1 cellular context compared by ENCODE assay signal in the genomic region with DNA sequence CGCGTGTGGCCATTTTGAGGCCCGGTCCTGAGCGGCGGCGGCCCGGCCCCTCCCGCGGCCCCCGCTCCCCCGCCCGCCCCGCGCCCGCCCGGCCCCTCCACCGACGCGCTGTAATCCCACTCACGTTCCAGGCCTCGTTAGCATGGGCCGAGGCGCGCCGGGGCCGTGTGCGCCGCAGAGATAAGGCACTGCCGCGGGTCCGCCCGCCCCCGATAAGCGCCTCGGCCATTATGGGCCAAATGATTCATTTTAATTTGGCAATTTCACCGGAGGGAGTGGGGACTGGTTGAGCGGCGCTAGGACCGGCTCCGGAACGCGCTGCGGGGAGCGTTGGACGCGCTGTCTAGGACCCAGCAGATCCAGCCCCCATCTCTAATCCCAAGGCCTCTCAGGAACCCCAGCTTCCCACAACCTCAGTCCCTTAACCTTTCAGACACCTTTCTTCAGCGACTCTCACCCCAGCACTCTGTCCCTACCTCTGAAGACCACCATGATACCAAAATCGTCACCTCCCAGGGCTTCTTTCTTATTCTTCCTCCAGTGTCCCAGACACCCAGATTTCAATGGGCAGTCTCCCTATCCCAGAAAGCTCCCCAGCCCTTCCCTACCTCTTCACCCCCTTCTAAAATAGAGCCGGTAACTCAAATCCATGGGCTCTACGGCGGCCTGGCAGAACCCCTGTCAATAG.
TF ChIP-seq lines count a peak whose summit lies in the region.

TSS of gene TAL1 (minus strand) at position 39 of the 688 bp plus-strand sequence. CDS start 6,337 bp downstream, outside the sequence.

TF ChIP-seq in K562, 482 proteins besides CTCF, POLR2A, EP300 and RAD21 (continued from another document and continues in another):
- TF ChIP-seq, protein P1, sequence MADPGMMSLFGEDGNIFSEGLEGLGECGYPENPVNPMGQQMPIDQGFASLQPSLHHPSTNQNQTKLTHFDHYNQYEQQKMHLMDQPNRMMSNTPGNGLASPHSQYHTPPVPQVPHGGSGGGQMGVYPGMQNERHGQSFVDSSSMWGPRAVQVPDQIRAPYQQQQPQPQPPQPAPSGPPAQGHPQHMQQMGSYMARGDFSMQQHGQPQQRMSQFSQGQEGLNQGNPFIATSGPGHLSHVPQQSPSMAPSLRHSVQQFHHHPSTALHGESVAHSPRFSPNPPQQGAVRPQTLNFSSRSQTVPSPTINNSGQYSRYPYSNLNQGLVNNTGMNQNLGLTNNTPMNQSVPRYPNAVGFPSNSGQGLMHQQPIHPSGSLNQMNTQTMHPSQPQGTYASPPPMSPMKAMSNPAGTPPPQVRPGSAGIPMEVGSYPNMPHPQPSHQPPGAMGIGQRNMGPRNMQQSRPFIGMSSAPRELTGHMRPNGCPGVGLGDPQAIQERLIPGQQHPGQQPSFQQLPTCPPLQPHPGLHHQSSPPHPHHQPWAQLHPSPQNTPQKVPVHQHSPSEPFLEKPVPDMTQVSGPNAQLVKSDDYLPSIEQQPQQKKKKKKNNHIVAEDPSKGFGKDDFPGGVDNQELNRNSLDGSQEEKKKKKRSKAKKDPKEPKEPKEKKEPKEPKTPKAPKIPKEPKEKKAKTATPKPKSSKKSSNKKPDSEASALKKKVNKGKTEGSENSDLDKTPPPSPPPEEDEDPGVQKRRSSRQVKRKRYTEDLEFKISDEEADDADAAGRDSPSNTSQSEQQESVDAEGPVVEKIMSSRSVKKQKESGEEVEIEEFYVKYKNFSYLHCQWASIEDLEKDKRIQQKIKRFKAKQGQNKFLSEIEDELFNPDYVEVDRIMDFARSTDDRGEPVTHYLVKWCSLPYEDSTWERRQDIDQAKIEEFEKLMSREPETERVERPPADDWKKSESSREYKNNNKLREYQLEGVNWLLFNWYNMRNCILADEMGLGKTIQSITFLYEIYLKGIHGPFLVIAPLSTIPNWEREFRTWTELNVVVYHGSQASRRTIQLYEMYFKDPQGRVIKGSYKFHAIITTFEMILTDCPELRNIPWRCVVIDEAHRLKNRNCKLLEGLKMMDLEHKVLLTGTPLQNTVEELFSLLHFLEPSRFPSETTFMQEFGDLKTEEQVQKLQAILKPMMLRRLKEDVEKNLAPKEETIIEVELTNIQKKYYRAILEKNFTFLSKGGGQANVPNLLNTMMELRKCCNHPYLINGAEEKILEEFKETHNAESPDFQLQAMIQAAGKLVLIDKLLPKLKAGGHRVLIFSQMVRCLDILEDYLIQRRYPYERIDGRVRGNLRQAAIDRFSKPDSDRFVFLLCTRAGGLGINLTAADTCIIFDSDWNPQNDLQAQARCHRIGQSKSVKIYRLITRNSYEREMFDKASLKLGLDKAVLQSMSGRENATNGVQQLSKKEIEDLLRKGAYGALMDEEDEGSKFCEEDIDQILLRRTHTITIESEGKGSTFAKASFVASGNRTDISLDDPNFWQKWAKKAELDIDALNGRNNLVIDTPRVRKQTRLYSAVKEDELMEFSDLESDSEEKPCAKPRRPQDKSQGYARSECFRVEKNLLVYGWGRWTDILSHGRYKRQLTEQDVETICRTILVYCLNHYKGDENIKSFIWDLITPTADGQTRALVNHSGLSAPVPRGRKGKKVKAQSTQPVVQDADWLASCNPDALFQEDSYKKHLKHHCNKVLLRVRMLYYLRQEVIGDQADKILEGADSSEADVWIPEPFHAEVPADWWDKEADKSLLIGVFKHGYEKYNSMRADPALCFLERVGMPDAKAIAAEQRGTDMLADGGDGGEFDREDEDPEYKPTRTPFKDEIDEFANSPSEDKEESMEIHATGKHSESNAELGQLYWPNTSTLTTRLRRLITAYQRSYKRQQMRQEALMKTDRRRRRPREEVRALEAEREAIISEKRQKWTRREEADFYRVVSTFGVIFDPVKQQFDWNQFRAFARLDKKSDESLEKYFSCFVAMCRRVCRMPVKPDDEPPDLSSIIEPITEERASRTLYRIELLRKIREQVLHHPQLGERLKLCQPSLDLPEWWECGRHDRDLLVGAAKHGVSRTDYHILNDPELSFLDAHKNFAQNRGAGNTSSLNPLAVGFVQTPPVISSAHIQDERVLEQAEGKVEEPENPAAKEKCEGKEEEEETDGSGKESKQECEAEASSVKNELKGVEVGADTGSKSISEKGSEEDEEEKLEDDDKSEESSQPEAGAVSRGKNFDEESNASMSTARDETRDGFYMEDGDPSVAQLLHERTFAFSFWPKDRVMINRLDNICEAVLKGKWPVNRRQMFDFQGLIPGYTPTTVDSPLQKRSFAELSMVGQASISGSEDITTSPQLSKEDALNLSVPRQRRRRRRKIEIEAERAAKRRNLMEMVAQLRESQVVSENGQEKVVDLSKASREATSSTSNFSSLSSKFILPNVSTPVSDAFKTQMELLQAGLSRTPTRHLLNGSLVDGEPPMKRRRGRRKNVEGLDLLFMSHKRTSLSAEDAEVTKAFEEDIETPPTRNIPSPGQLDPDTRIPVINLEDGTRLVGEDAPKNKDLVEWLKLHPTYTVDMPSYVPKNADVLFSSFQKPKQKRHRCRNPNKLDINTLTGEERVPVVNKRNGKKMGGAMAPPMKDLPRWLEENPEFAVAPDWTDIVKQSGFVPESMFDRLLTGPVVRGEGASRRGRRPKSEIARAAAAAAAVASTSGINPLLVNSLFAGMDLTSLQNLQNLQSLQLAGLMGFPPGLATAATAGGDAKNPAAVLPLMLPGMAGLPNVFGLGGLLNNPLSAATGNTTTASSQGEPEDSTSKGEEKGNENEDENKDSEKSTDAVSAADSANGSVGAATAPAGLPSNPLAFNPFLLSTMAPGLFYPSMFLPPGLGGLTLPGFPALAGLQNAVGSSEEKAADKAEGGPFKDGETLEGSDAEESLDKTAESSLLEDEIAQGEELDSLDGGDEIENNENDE (IDR thresholded peaks at IDR 0.05; ENCODE audit: low read depth, low read length): no peak
- TF ChIP-seq, protein P2, sequence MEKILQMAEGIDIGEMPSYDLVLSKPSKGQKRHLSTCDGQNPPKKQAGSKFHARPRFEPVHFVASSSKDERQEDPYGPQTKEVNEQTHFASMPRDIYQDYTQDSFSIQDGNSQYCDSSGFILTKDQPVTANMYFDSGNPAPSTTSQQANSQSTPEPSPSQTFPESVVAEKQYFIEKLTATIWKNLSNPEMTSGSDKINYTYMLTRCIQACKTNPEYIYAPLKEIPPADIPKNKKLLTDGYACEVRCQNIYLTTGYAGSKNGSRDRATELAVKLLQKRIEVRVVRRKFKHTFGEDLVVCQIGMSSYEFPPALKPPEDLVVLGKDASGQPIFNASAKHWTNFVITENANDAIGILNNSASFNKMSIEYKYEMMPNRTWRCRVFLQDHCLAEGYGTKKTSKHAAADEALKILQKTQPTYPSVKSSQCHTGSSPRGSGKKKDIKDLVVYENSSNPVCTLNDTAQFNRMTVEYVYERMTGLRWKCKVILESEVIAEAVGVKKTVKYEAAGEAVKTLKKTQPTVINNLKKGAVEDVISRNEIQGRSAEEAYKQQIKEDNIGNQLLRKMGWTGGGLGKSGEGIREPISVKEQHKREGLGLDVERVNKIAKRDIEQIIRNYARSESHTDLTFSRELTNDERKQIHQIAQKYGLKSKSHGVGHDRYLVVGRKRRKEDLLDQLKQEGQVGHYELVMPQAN (IDR thresholded peaks at IDR 0.05; ENCODE audit: borderline replicate concordance): peak; percentile 64; the same call in 1 of the 2 replicates
- TF ChIP-seq ZNF121 (CRISPR knock-in tag; conservative IDR thresholded peaks at IDR 0.05) (no peak), STAT5B (CRISPR knock-in tag; IDR thresholded peaks at IDR 0.05) (no peak), SNAPC5 (CRISPR knock-in tag; IDR thresholded peaks at IDR 0.05) (no peak), ZC3H4 (CRISPR knock-in tag; IDR thresholded peaks at IDR 0.05; ENCODE audit: borderline replicate concordance) (no peak), DEAF1 (CRISPR knock-in tag; IDR thresholded peaks at IDR 0.05) (no peak), ZNF57 (CRISPR knock-in tag; IDR thresholded peaks at IDR 0.05) (no peak), ZNF766 (CRISPR knock-in tag; conservative IDR thresholded peaks at IDR 0.05) (peak; percentile 97), KLF16 (IDR thresholded peaks at IDR 0.05) (peak; percentile 98), KLF13 (tag; IDR thresholded peaks at IDR 0.05; ENCODE audit: borderline replicate concordance, low read depth) (no peak)
- TF ChIP-seq, protein P3, sequence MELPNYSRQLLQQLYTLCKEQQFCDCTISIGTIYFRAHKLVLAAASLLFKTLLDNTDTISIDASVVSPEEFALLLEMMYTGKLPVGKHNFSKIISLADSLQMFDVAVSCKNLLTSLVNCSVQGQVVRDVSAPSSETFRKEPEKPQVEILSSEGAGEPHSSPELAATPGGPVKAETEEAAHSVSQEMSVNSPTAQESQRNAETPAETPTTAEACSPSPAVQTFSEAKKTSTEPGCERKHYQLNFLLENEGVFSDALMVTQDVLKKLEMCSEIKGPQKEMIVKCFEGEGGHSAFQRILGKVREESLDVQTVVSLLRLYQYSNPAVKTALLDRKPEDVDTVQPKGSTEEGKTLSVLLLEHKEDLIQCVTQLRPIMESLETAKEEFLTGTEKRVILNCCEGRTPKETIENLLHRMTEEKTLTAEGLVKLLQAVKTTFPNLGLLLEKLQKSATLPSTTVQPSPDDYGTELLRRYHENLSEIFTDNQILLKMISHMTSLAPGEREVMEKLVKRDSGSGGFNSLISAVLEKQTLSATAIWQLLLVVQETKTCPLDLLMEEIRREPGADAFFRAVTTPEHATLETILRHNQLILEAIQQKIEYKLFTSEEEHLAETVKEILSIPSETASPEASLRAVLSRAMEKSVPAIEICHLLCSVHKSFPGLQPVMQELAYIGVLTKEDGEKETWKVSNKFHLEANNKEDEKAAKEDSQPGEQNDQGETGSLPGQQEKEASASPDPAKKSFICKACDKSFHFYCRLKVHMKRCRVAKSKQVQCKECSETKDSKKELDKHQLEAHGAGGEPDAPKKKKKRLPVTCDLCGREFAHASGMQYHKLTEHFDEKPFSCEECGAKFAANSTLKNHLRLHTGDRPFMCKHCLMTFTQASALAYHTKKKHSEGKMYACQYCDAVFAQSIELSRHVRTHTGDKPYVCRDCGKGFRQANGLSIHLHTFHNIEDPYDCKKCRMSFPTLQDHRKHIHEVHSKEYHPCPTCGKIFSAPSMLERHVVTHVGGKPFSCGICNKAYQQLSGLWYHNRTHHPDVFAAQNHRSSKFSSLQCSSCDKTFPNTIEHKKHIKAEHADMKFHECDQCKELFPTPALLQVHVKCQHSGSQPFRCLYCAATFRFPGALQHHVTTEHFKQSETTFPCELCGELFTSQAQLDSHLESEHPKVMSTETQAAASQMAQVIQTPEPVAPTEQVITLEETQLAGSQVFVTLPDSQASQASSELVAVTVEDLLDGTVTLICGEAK (IDR thresholded peaks at IDR 0.05): peak; percentile 66
- TF ChIP-seq, protein P3 (CRISPR knock-in tag; IDR thresholded peaks at IDR 0.05): no peak
- TF ChIP-seq, protein P4, sequence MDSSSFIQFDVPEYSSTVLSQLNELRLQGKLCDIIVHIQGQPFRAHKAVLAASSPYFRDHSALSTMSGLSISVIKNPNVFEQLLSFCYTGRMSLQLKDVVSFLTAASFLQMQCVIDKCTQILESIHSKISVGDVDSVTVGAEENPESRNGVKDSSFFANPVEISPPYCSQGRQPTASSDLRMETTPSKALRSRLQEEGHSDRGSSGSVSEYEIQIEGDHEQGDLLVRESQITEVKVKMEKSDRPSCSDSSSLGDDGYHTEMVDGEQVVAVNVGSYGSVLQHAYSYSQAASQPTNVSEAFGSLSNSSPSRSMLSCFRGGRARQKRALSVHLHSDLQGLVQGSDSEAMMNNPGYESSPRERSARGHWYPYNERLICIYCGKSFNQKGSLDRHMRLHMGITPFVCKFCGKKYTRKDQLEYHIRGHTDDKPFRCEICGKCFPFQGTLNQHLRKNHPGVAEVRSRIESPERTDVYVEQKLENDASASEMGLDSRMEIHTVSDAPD (CRISPR knock-in tag; IDR thresholded peaks at IDR 0.05): peak; percentile 88
- TF ChIP-seq, protein P5, sequence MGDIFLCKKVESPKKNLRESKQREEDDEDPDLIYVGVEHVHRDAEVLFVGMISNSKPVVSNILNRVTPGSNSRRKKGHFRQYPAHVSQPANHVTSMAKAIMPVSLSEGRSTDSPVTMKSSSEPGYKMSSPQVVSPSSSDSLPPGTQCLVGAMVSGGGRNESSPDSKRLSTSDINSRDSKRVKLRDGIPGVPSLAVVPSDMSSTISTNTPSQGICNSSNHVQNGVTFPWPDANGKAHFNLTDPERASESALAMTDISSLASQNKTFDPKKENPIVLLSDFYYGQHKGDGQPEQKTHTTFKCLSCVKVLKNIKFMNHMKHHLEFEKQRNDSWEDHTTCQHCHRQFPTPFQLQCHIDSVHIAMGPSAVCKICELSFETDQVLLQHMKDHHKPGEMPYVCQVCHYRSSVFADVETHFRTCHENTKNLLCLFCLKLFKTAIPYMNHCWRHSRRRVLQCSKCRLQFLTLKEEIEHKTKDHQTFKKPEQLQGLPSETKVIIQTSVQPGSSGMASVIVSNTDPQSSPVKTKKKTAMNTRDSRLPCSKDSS (IDR thresholded peaks at IDR 0.05; ENCODE audit: low read depth, partially characterized antibody): no peak
